ENCODE assay signal across 8 cellular contexts in the genomic region with DNA sequence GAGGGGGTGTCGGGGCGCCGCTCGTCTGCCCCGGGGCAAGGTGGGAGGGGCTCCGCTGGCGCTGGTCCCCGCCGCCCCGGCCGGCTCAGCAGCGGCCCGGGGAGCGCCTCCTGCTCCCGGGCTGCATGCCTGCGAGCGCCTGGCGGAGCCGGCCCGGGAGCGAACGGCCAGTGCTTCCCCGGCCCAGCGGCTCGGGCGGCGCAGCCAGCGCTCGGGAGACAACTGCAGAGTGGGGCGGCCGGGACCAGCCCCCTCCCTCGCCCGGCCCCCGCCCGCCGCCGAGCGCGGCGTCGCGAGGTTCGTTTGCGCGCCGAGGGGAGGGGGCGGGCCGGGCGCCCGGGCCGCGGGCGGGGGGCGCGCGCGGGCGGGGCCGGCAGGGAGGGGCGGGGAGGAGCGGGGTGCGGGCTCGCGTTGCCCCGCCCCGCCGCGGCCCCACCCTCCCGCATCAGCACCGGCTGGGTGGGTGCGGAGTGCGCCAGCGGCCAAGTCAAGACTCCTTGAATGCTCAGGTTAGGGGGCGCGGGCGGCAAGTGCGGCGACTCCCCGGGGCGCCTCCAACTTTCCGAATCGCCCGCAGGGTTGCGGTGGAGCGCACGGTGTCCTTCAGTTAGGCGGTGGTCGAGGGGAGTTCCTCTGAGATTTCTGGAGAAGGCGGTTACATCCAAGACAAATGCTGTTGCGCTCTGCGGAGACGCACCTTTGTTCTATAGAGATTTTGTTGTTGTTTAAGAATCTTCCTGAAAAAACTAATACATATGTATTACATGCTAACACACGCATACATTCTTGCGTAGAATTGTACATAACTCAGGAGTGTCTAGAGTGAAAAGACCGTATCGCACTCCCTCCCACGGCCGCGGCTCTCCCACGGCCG. TPM values are rescaled to one million over a fixed set of nuclear protein-coding genes. Genes with fewer than 3 reads are reported as not detected.
DNase-seq lines count a peak whose midpoint lies in the region; ATAC-seq and TF ChIP-seq lines count a peak whose summit lies in the region.

A gene with protein sequence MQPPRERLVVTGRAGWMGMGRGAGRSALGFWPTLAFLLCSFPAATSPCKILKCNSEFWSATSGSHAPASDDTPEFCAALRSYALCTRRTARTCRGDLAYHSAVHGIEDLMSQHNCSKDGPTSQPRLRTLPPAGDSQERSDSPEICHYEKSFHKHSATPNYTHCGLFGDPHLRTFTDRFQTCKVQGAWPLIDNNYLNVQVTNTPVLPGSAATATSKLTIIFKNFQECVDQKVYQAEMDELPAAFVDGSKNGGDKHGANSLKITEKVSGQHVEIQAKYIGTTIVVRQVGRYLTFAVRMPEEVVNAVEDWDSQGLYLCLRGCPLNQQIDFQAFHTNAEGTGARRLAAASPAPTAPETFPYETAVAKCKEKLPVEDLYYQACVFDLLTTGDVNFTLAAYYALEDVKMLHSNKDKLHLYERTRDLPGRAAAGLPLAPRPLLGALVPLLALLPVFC (minus strand): TSS at position 231 of the 874 bp plus-strand sequence. CDS start 279 bp downstream, outside the sequence.

- ATAC-seq in T-cell (replicated peaks in 1 of 4), result peak; percentile 26 to 65 (median 32)
- ATAC-seq in foreskin keratinocyte, result peak; percentile 49
- ATAC-seq in omental fat pad (ENCODE audit: low FRiP score), result peak; percentile 42
- no peak for ATAC-seq in GM19324 (IDR thresholded peaks at IDR 0.05; ENCODE audit: low FRiP score, unreplicated experiment)
- no peak for ATAC-seq in GM21528 (IDR thresholded peaks at IDR 0.05; ENCODE audit: low FRiP score, unreplicated experiment)

- POLR2A ChIA-PET in T-cell (lab: Charles Lee), result interaction anchor here in 1 of 2 donors (0.5 kb wide), 1 partner anchor 1031 kb away, joined by 3 read pairs; no protein-coding TSS in a partner anchor

- H3K27me3 ChIP-seq in foreskin keratinocyte, result peaks cover 76% of the 10 kb centered on the region

- no peak within 1 kb of the TSS for H3K27ac ChIP-seq in foreskin keratinocyte

- H3K4me1 ChIP-seq in foreskin keratinocyte, result no peaks in the 10 kb centered on the region

- peak within 1 kb of the TSS; percentile 82 for H3K4me3 Mint-ChIP-seq in activated CD4-positive, alpha-beta T cell treated with anti-CD3 and anti-CD28 coated beads, Interleukin-2, amount 10 ng/mL, durations not matched to agents 24 days and 14 days
- H3K4me3 Mint-ChIP-seq in T-cell, result peak within 1 kb of the TSS; percentile 74 to 83 (median 76)

- no peaks in the 10 kb centered on the region for H3K9me3 Mint-ChIP-seq in activated CD4-positive, alpha-beta T cell treated with anti-CD3 and anti-CD28 coated beads, Interleukin-2, amount 10 ng/mL, durations not matched to agents 24 days and 14 days
- H3K9me3 Mint-ChIP-seq in T-cell, result no peaks in the 10 kb centered on the region

- peaks cover 61% of the 10 kb centered on the region for H3K27me3 Mint-ChIP-seq in activated CD4-positive, alpha-beta T cell treated with anti-CD3 and anti-CD28 coated beads, Interleukin-2, amount 10 ng/mL, durations not matched to agents 24 days and 14 days
- H3K27me3 Mint-ChIP-seq in T-cell, result peaks cover 44 to 61% of the 10 kb centered on the region in 2 donors

- CTCF ChIA-PET in T-cell (lab: Charles Lee), result interaction anchor here (0.7 to 2.3 kb wide), 7 partner anchors 15 to 1235 kb away, joined by 3 to 23 read pairs (median 3); no protein-coding TSS in a partner anchor

- peaks cover 10% of the 10 kb centered on the region for H3K4me1 Mint-ChIP-seq in activated CD4-positive, alpha-beta T cell treated with anti-CD3 and anti-CD28 coated beads, Interleukin-2, amount 10 ng/mL, durations not matched to agents 24 days and 14 days
- H3K4me1 Mint-ChIP-seq in T-cell, result peaks cover 8 to 18% (median 17%) of the 10 kb centered on the region in 3 donors

- H3K36me3 Mint-ChIP-seq in activated CD4-positive, alpha-beta T cell treated with anti-CD3 and anti-CD28 coated beads, Interleukin-2, amount 10 ng/mL, durations not matched to agents 24 days and 14 days (ENCODE audit: low read depth), result peaks cover 2% of the 10 kb centered on the region
- H3K36me3 Mint-ChIP-seq in T-cell, result no peaks in the 10 kb centered on the region

- H3K27ac Mint-ChIP-seq in activated CD4-positive, alpha-beta T cell treated with anti-CD3 and anti-CD28 coated beads, Interleukin-2, amount 10 ng/mL, durations not matched to agents 24 days and 14 days, result peak within 1 kb of the TSS; percentile 66
- H3K27ac Mint-ChIP-seq in T-cell, result no peak within 1 kb of the TSS

- intact Hi-C loops in activated CD4-positive, alpha-beta T cell treated with anti-CD3 and anti-CD28 coated beads, Interleukin-2, amount 10 ng/mL, durations not matched to agents 24 days and 14 days (cut with micrococcal nuclease), result loop anchor here (5.0 to 10.0 kb wide), 2 partner anchors 246 to 1033 kb away; no protein-coding TSS in a partner anchor

- no peak for DNase-seq in activated CD4-positive, alpha-beta T cell treated with anti-CD3 and anti-CD28 coated beads, Interleukin-2, amount 10 ng/mL, durations not matched to agents 24 days and 14 days
- DNase-seq in activated CD4-positive, alpha-beta T cell treated with anti-CD3 and anti-CD28 coated beads, Interleukin-2, amount 50 U/mL, for 1 hour, result no peak
- DNase-seq in T-cell (peak in 2 of 34 experiments; percentile 6 to 8), foreskin keratinocyte (no peak), omental fat pad (ENCODE audit: low spot score) (no peak), activated gamma-delta T cell (lab: John Stamatoyannopoulos, UW) (no peak)

- TF ChIP-seq CTCF in foreskin keratinocyte (conservative IDR thresholded peaks at IDR 0.05) (no peak), omental fat pad (IDR thresholded peaks at IDR 0.05) (no peak)

RNA-seq across cellular contexts. Expression of the gene that starts here (rescaled TPM):
- total RNA-seq in activated CD4-positive, alpha-beta T cell treated with anti-CD3 and anti-CD28 coated beads, Interleukin-2, amount 10 ng/mL, durations not matched to agents 24 days and 14 days, result 0.07 TPM in 1 of 2 replicates, not detected in the other
- total RNA-seq in T-cell (under 1 TPM in 3 of 5 donors, not detected in 2; 0.15 to 0.44 (median 0.23) TPM), foreskin keratinocyte (1.4 and 1.8 TPM in 2 replicates), omental fat pad (10 to 100 TPM in 1 of 4 donors, 1 to 10 TPM in 3; 5.6 to 12.8 (median 8.5) TPM)
- polyA plus RNA-seq in foreskin keratinocyte, result 1.2 TPM in 2 replicates

Comparison
In these comparisons a context has a peak if more than half of its experiments do, and no peak if none do; other contexts are left out.
1. Peak in ATAC-seq in T-cell; RNA of the gene not detected or under 1 TPM.
2. ATAC-seq: peak in foreskin keratinocyte (single experiment) and omental fat pad (single experiment); none in GM19324 (single experiment) and GM21528 (single experiment).